5 cellular contexts compared by ENCODE assay signal in genomic region chr22:50665212-50665611, GRCh38.
"Had no signal": no experiment of that assay in that cellular context is flagged by ENCODE, and none has a peak within 500 bp of the region (broad histone marks: within the 10 kb centered on the region; RNA-seq: fewer than 3 reads in every experiment).

No MANE protein-coding gene starts in this region.

- H3K4me3 ChIP-seq: GM23338 had no signal

- DNase-seq: H9, HCEC 1CT had no signal

- ATAC-seq: GM23338, HepG2 had no signal

- H3K27ac ChIP-seq: HL-60 had no signal
